ENCODE assay signal across 1 cellular context in the genomic region with DNA sequence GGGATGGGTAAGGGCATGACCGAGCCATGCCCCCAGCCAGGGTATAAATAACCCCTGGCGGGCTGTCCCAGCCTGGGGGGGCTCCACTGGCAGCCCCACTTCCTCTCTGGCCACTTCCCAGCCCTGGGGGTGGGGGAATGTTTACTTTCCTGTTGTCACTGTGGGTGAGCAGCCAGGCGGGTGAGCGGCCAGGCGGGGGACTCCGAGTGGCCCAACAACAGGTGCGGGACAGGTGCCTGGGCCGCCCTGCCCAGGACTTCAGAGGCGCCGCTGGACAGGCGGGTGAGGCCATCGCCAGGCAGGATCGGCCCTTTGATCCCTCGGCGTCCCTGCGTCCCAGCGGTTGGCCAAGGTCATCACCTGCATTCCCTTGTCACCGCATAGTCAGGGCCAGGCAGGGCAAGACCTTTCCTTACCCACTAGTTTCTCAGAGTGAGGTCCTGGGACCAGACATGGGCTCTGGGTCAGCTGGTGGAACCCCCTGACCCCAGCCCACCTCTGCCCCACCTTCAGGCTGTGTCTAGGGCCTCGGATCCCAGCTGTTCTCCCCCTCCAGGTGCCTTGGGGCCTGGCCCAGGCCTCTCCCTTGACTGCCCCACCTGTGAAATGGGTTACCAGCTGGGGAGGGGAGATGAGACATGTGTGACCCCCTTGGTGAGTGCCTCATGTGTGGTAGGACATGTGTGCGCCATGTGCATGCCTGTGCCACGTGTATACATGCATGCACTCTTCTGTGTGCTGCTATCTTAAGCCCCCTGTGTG.
TF ChIP-seq lines count a peak whose summit lies in the region.

No MANE protein-coding gene starts in this region.

TF ChIP-seq in IMR-90, 13 proteins besides CTCF, POLR2A, EP300 and RAD21:
- TF ChIP-seq RCOR1 (IDR thresholded peaks at IDR 0.05; ENCODE audit: insufficient replicate concordance, low read length) (no peak), FOS (IDR thresholded peaks at IDR 0.05; ENCODE audit: low read depth, low read length) (no peak), BHLHE40 (IDR thresholded peaks at IDR 0.05; ENCODE audit: low read depth, low read length) (no peak), SMC3 (IDR thresholded peaks at IDR 0.05; ENCODE audit: low read depth, low read length) (no peak), CEBPB (IDR thresholded peaks at IDR 0.05; ENCODE audit: low read depth, low read length) (no peak)
